In genomic region chr1:2229921-2230700, GRCh38 we compare ENCODE assay signal across 8 cellular contexts. TPM values are rescaled to one million over a fixed set of nuclear protein-coding genes. Genes with fewer than 3 reads are reported as not detected.
A peak's percentile ranks its signal among the peaks of the same experiment; 100 is the strongest.
DNase-seq lines count a peak whose midpoint lies in the region; ATAC-seq and TF ChIP-seq lines count a peak whose summit lies in the region.

No MANE protein-coding gene starts in this region.

- H3K27ac ChIP-seq in GM23338 (ENCODE audit: low read depth) (no peak overlapping the region), esophagus (ENCODE audit: low read depth in 2 of 2, low read length in 1 of 2) (peak overlapping the region; percentile 77 to 94)

- H3K4me1 Mint-ChIP-seq in GM23338, result peaks cover 42% of the 10 kb centered on the region
- H3K4me1 Mint-ChIP-seq in T-helper 2 cell treated with Interferon-gamma antibody and Interleukin-4, amounts not matched to agents 5 μg/mL and 100 μg/mL, for 36 hours (ENCODE audit: low read depth), result peaks cover 35% of the 10 kb centered on the region
- peaks cover 44 to 64% of the 10 kb centered on the region in 2 donors for H3K4me1 Mint-ChIP-seq in natural killer cell

- H3K9me2 ChIP-seq in GM23338 (ENCODE audit: insufficient read depth), result no peaks in the 10 kb centered on the region

- in situ Hi-C loops in GM13976 (cut with MboI; ENCODE audit: low sequenced_read_pairs, unreplicated experiment), result no loop called here

- no peak overlapping the region for H3K27ac Mint-ChIP-seq in GM23338
- peak overlapping the region; percentile 97 for H3K27ac Mint-ChIP-seq in T-helper 2 cell treated with Interferon-gamma antibody and Interleukin-4, amounts not matched to agents 5 μg/mL and 100 μg/mL, for 36 hours
- peak overlapping the region; percentile 85 to 97 for H3K27ac Mint-ChIP-seq in natural killer cell

- H3K9me3 Mint-ChIP-seq in GM23338 (no peaks in the 10 kb centered on the region; the same call in 2 of the 3 replicates), natural killer cell (no peaks in the 10 kb centered on the region)
- H3K9me3 Mint-ChIP-seq in T-helper 2 cell treated with Interferon-gamma antibody and Interleukin-4, amounts not matched to agents 5 μg/mL and 100 μg/mL, for 36 hours, result no peaks in the 10 kb centered on the region

- H3K4me3 Mint-ChIP-seq in GM23338, result peak overlapping the region; percentile 97
- H3K4me3 Mint-ChIP-seq in T-helper 2 cell treated with Interferon-gamma antibody and Interleukin-4, amounts not matched to agents 5 μg/mL and 100 μg/mL, for 36 hours, result peak overlapping the region; percentile 96
- peak overlapping the region; percentile 93 for H3K4me3 Mint-ChIP-seq in natural killer cell

- peaks cover 18% of the 10 kb centered on the region for H3K27me3 Mint-ChIP-seq in GM23338 (ENCODE audit: insufficient read depth, low read depth, poor library complexity)
- peaks cover 3% of the 10 kb centered on the region for H3K27me3 Mint-ChIP-seq in T-helper 2 cell treated with Interferon-gamma antibody and Interleukin-4, amounts not matched to agents 5 μg/mL and 100 μg/mL, for 36 hours (ENCODE audit: low read depth)
- peaks cover 0 to 2% of the 10 kb centered on the region in 2 donors for H3K27me3 Mint-ChIP-seq in natural killer cell (ENCODE audit: low read depth in 2 of 2)

- TF ChIP-seq CTCF in GM23338 (conservative IDR thresholded peaks at IDR 0.05; ENCODE audit: low read depth in 2 of 2) (no peak), natural killer cell (IDR thresholded peaks at IDR 0.05) (no peak), GM13976 (IDR thresholded peaks at IDR 0.05; ENCODE audit: borderline replicate concordance, control extremely low read depth, extremely low read depth, insufficient read depth, missing control alignments) (no peak)

- no peak overlapping the region for H2AFZ ChIP-seq in GM23338

- H3K36me3 Mint-ChIP-seq in GM23338 (ENCODE audit: low read depth) (peaks cover 10% of the 10 kb centered on the region), natural killer cell (no peaks in the 10 kb centered on the region)
- H3K36me3 Mint-ChIP-seq in T-helper 2 cell treated with Interferon-gamma antibody and Interleukin-4, amounts not matched to agents 5 μg/mL and 100 μg/mL, for 36 hours (ENCODE audit: low read depth), result peaks cover 31% of the 10 kb centered on the region

- ATAC-seq in GM23338, result no peak; the same call in 2 of the 3 replicates
- ATAC-seq in natural killer cell, result no peak

- H3K4me3 ChIP-seq in GM23338, result peak overlapping the region; percentile 85
- H3K4me3 ChIP-seq in esophagus (ENCODE audit: low read depth in 1 of 2, low read length in 2 of 2), result peak overlapping the region; percentile 61 to 85

- peaks cover 13% of the 10 kb centered on the region; the same call in 1 of the 2 replicates for H3F3A ChIP-seq in GM23338 (replicated peaks; ENCODE audit: low read depth)

- H3K79me2 ChIP-seq in GM23338 (replicated peaks; ENCODE audit: insufficient read depth), result peaks cover 63% of the 10 kb centered on the region

- peaks cover 45% of the 10 kb centered on the region for H4K20me1 ChIP-seq in GM23338 (replicated peaks; ENCODE audit: insufficient read depth)

- H3K4me1 ChIP-seq in GM23338 (ENCODE audit: insufficient read depth) (peaks cover 39% of the 10 kb centered on the region; the same call in 1 of the 2 replicates), esophagus (ENCODE audit: control insufficient read depth in 2 of 2, insufficient read depth in 2 of 2, low read length in 1 of 2) (peaks cover 14 to 45% of the 10 kb centered on the region in 2 donors)

- H3K27me3 ChIP-seq in GM23338 (ENCODE audit: insufficient read depth) (no peaks in the 10 kb centered on the region), esophagus (ENCODE audit: control insufficient read depth in 1 of 2, insufficient read depth in 2 of 2, low read length in 2 of 2) (no peaks in the 10 kb centered on the region)

- 12 to 25% methylated on average over 32 of the region's 32 CpGs for WGBS in esophagus, 2 donors

- H3K4me2 ChIP-seq in GM23338, result peak overlapping the region; percentile 99

- H3K36me3 ChIP-seq in GM23338 (ENCODE audit: insufficient read depth) (no peaks in the 10 kb centered on the region), esophagus (ENCODE audit: control insufficient read depth in 2 of 2, insufficient read depth in 2 of 2, low read length in 1 of 2) (no peaks in the 10 kb centered on the region)

- H3K9me3 ChIP-seq in esophagus (ENCODE audit: control insufficient read depth in 2 of 2, insufficient read depth in 1 of 2, low read depth in 1 of 2, low read length in 1 of 2), result no peaks in the 10 kb centered on the region

- DNase-seq in GM23338 (ENCODE audit: low spot score), result peak; percentile 50
- peak; percentile 33 for DNase-seq in T-helper 2 cell treated with Interferon-gamma antibody and Interleukin-4, amounts not matched to agents 5 μg/mL and 100 μg/mL, for 36 hours (ENCODE audit: low spot score)
- no peak for DNase-seq in natural killer cell
- DNase-seq in dedifferentiated amniotic fluid mesenchymal stem cell (ENCODE audit: extremely low spot score), result no peak
- DNase-seq in NAMALWA (ENCODE audit: low spot score), result no peak
- no peak for DNase-seq in GM13976 (ENCODE audit: low spot score)
- DNase-seq in NCI-H510A (lab: John Stamatoyannopoulos, UW), result no peak

- intact Hi-C loops in natural killer cell (cut with micrococcal nuclease), result loop anchor here (1.0 to 5.0 kb wide), 2 partner anchors 25 to 33 kb away; no protein-coding TSS in a partner anchor

TF ChIP-seq in GM23338, 12 proteins besides CTCF, POLR2A, EP300 and RAD21 (continues in another document):
- TF ChIP-seq POLR2AphosphoS5 (IDR thresholded peaks at IDR 0.05; ENCODE audit: low read depth), result no peak
- TF ChIP-seq CREB1 (CRISPR knock-in tag; IDR thresholded peaks at IDR 0.05; ENCODE audit: low read depth), result no peak
- TF ChIP-seq EZH2 (IDR thresholded peaks at IDR 0.05; ENCODE audit: low read depth, unreplicated experiment), result no peak
- no peak for TF ChIP-seq ZNF331 (CRISPR knock-in tag; IDR thresholded peaks at IDR 0.05; ENCODE audit: low read depth)
- no peak for TF ChIP-seq ZNF462 (CRISPR knock-in tag; IDR thresholded peaks at IDR 0.05)

RNA-seq across cellular contexts. Expression of gene SKI, which starts 2.0 kb away (rescaled TPM):
- 62.8 and 66.8 TPM in 2 replicates for total RNA-seq in GM23338 (2014; rRNA removed; shearing (Covaris generic))
- polyA plus RNA-seq in GM23338 (2016; fragmentation: Nextera tagmentation; extraction: Ambion mirVana) (9.3 and 10.4 TPM in 2 replicates), esophagus (10 to 100 TPM; 11.5 to 12.8 TPM)
- 100 to 1,000 TPM in 2 of 3 donors, 10 to 100 TPM in 1; 96.9 to 145 (median 140) TPM for total RNA-seq in natural killer cell

RNA-seq across cellular contexts. Expression of gene FAAP20, which starts 35.5 kb away (rescaled TPM):
- 54.3 and 79.1 TPM in 2 replicates for total RNA-seq in GM23338 (2014; rRNA removed; shearing (Covaris generic))
- polyA plus RNA-seq in GM23338 (2016; fragmentation: Nextera tagmentation; extraction: Ambion mirVana) (167 and 173 TPM in 2 replicates), esophagus (10 to 100 TPM; 32.9 to 44.8 TPM)
- total RNA-seq in natural killer cell, result 10 to 100 TPM; 40.3 to 53.0 (median 43.3) TPM

Comparison
In these comparisons a context has a peak if more than half of its experiments do, and no peak if none do; other contexts are left out.
1. DNase-seq: peak in GM23338 (single experiment) and T-helper 2 cell treated with Interferon-gamma antibody and Interleukin-4, amounts not matched to agents 5 μg/mL and 100 μg/mL, for 36 hours (single experiment); none in natural killer cell (single experiment), dedifferentiated amniotic fluid mesenchymal stem cell (single experiment), NAMALWA (single experiment), GM13976 (single experiment) and NCI-H510A (single experiment).
2. Peak in every context shown above with its lines, with median percentiles within 50 percentile points of each other: H3K4me3 Mint-ChIP-seq.